In the genomic region with DNA sequence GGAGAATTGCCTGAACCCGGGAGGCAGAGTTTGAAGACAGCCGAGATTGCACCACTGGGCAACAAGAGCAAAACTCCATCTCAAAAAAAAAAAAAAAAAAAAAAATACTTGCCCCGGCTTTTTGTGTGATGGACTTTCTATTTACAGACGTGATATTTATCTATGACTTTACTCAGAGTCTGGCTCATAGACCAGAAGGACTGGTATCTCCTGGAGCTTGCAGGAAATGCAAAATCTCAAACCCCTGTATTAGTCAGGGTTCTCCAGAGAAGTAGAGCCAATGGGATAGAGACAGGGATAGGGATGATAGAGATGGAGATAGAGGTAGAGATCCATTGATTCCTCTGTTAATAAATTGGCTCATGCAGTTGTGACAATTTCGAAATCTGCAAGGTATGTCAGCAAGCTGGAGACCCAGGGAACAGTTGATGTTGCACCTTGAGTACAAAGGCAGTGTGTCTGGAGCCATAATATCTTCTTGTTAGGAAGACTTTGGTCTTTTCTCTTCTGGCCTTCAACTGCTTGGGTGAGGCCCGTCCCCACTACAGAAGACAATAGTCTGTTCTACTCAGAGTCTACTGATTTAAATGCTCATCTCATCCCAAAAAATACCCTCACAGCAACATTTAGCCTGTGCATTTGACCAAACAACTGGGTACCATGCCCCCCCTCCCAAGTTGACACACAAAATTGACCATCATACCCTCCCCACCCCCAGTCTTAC, we compare ENCODE assay signal across 17 cellular contexts.
DNase-seq lines count a peak whose midpoint lies in the region; ATAC-seq and TF ChIP-seq lines count a peak whose summit lies in the region.
"Had no signal": no experiment of that assay in that cellular context is flagged by ENCODE, and none has a peak within 500 bp of the region (broad histone marks: within the 10 kb centered on the region; RNA-seq: fewer than 3 reads in every experiment).

No MANE protein-coding gene starts in this region.

- H3K4me3 ChIP-seq in PC-3 (ENCODE audit: low read length) (no peak overlapping the region), epithelial cell of esophagus (ENCODE audit: low read length) (no peak overlapping the region)
- H3K4me3 ChIP-seq: BLaER1, GM12878, GM23248 had no signal

- H3K27me3 ChIP-seq in PC-3 (ENCODE audit: low read length): no peaks in the 10 kb centered on the region
- H3K27me3 ChIP-seq: BLaER1 had no signal

- H3K4me1 ChIP-seq in PC-3 (ENCODE audit: insufficient read depth, low read length): peaks cover 43% of the 10 kb centered on the region
- H3K4me1 ChIP-seq: BLaER1 had no signal

- POLR2A ChIA-PET in PC-3 (lab: Charles Lee; ENCODE audit: unreplicated experiment): no interaction called here

- intact Hi-C loops in PC-3 (cut with micrococcal nuclease): no loop called here

- no peaks in the 10 kb centered on the region for H3K79me2 ChIP-seq in PC-3 (ENCODE audit: low read length)

- no peaks in the 10 kb centered on the region for H3K9me2 ChIP-seq in PC-3 (replicated peaks; ENCODE audit: low read length)

- no peaks in the 10 kb centered on the region for H3K36me3 ChIP-seq in PC-3 (ENCODE audit: low read depth, low read length)
- H3K36me3 ChIP-seq: BLaER1 had no signal

- H2AFZ ChIP-seq in PC-3 (ENCODE audit: low read length): no peak overlapping the region
- H2AFZ ChIP-seq: GM23248 had no signal

- BruUV-seq in PC-3 (replicated peaks; lab: Mats Ljungman, UMichigan): no TSS peak

- no peaks in the 10 kb centered on the region for H3K9me3 ChIP-seq in PC-3 (ENCODE audit: low read length)
- H3K9me3 ChIP-seq: BLaER1 had no signal

- in situ Hi-C loops in KBM-7 (cut with MboI; ENCODE audit: low pct_unique_long_range_greater_than_20kb, low sequenced_read_pairs): no loop called here

- no peaks in the 10 kb centered on the region for H4K20me1 ChIP-seq in PC-3 (ENCODE audit: low read length)
- H4K20me1 ChIP-seq: BLaER1 had no signal

- no peak for ATAC-seq in PC-3
- ATAC-seq: GM12878, HCT116, HepG2 had no signal

- H3F3A ChIP-seq in PC-3 (ENCODE audit: low read length, unreplicated experiment): no peaks in the 10 kb centered on the region

- DNase-seq in SIG-M5 treated with dmso at 0.1 percent for 504 hours (lab: John Stamatoyannopoulos, UW; ENCODE audit: unreplicated experiment) (peak; percentile 55), SIG-M5 (lab: John Stamatoyannopoulos, UW) (no peak), PC-3 (peak; percentile 75), epithelial cell of esophagus (ENCODE audit: low read depth) (peak; percentile 48), DMS53 treated with DMSO at 0.1 percent for 48 hours (lab: John Stamatoyannopoulos, UW; ENCODE audit: unreplicated experiment) (no peak), activated gamma-delta T cell treated with Interleukin-2 at 50 U/mL for 16 hours (no peak), KBM-7 (no peak), NCI-H510A treated with DMSO at 0.1 percent for 48 hours (lab: John Stamatoyannopoulos, UW) (no peak)
- DNase-seq: 8988T; AML-193; CD8-positive, alpha-beta memory T cell; DMS53; GM23248 had no signal

- H3K9ac ChIP-seq in PC-3 (ENCODE audit: low read length): no peak overlapping the region
- H3K9ac ChIP-seq: BLaER1, GM23248 had no signal

- H3K4me2 ChIP-seq in PC-3 (ENCODE audit: low read length): no peak overlapping the region; the same call in 1 of the 2 replicates
- H3K4me2 ChIP-seq: BLaER1 had no signal

- TF ChIP-seq CTCF in PC-3 (conservative IDR thresholded peaks at IDR 0.05; ENCODE audit: low read depth, low read length) (no peak), epithelial cell of esophagus (IDR thresholded peaks at IDR 0.05; ENCODE audit: insufficient read depth, low read depth, low read length, missing control alignments) (no peak)

- CTCF ChIA-PET in PC-3 (lab: Charles Lee): no interaction called here

- H3K27ac ChIP-seq in PC-3 (ENCODE audit: low read length): peak overlapping the region; percentile 34; the same call in 1 of the 2 replicates
- H3K27ac ChIP-seq: BLaER1, GM23248 had no signal

Comparison
In these comparisons a context has a peak if more than half of its experiments do, and no peak if none do; other contexts are left out.
1. DNase-seq: peak in SIG-M5 treated with dmso at 0.1 percent for 504 hours (single experiment), PC-3 (single experiment) and epithelial cell of esophagus (single experiment); none in SIG-M5 (single experiment), DMS53 treated with DMSO at 0.1 percent for 48 hours (single experiment), activated gamma-delta T cell treated with Interleukin-2 at 50 U/mL for 16 hours (single experiment), KBM-7 (single experiment) and NCI-H510A treated with DMSO at 0.1 percent for 48 hours (single experiment).